9 cellular contexts compared by ENCODE assay signal in genomic region chr6:166490671-166491500, GRCh38.
A peak's percentile ranks its signal among the peaks of the same experiment; 100 is the strongest.
DNase-seq lines count a peak whose midpoint lies in the region; ATAC-seq and TF ChIP-seq lines count a peak whose summit lies in the region.
"Had no signal": no experiment of that assay in that cellular context is flagged by ENCODE, and none has a peak within 500 bp of the region (broad histone marks: within the 10 kb centered on the region; RNA-seq: fewer than 3 reads in every experiment).

No MANE protein-coding gene starts in this region.

- H3K4me1 Mint-ChIP-seq in naive thymus-derived CD4-positive, alpha-beta T cell = peaks cover 9 to 37% (median 28%) of the 10 kb centered on the region in 7 donors

- ATAC-seq in naive thymus-derived CD4-positive, alpha-beta T cell = no peak

- peaks cover 0 to 24% (median 7%) of the 10 kb centered on the region in 5 donors for H3K36me3 Mint-ChIP-seq in naive thymus-derived CD4-positive, alpha-beta T cell

- no peak for TF ChIP-seq EP300 in transverse colon (IDR thresholded peaks at IDR 0.05; ENCODE audit: low read depth)

- H3K4me3 ChIP-seq in transverse colon = no peak overlapping the region
- no peak overlapping the region for H3K4me3 ChIP-seq in naive thymus-derived CD4-positive, alpha-beta T cell (ENCODE audit: low read length)

- CTCF ChIA-PET in RWPE1 (lab: Yijun Ruan, JAX) = interaction anchor here (0.6 kb wide), 1 partner anchor 267 kb away, joined by 3 read pairs; no protein-coding TSS in a partner anchor
- CTCF ChIA-PET in naive thymus-derived CD4-positive, alpha-beta T cell (lab: Charles Lee) = interaction anchor here (0.6 kb wide), 2 partner anchors 22 to 45 kb away, joined by 3 read pairs; no protein-coding TSS in a partner anchor

- TF ChIP-seq CTCF in RWPE1 (conservative IDR thresholded peaks at IDR 0.05; ENCODE audit: low read depth) (no peak), transverse colon (IDR thresholded peaks at IDR 0.05) (no peak)

- POLR2A ChIA-PET in RWPE1 (lab: Yijun Ruan, JAX; ENCODE audit: low non-redundant PET) = no interaction called here
- POLR2A ChIA-PET in naive thymus-derived CD4-positive, alpha-beta T cell (lab: Charles Lee) = no interaction called here

- H3K27ac ChIP-seq in RWPE1 = peak overlapping the region; percentile 16; the same call in 1 of the 2 replicates
- no peak overlapping the region for H3K27ac ChIP-seq in transverse colon
- H3K27ac ChIP-seq in naive thymus-derived CD4-positive, alpha-beta T cell (ENCODE audit: low read depth, low read length) = no peak overlapping the region

- peak overlapping the region in 2 of 9 donors; percentile 14 to 89 for H3K27ac Mint-ChIP-seq in naive thymus-derived CD4-positive, alpha-beta T cell

- H3K27me3 ChIP-seq in transverse colon = no peaks in the 10 kb centered on the region
- no peaks in the 10 kb centered on the region for H3K27me3 ChIP-seq in naive thymus-derived CD4-positive, alpha-beta T cell (ENCODE audit: control insufficient read depth in 2 of 2, insufficient read depth in 2 of 2, low read length in 2 of 2)

- TF ChIP-seq POLR2A in transverse colon (IDR thresholded peaks at IDR 0.05) = no peak

- H3K9me3 Mint-ChIP-seq in naive thymus-derived CD4-positive, alpha-beta T cell = peaks cover 0 to 15% (median 3%) of the 10 kb centered on the region in 11 donors

- H3K9me3 ChIP-seq in transverse colon = no peaks in the 10 kb centered on the region
- H3K9me3 ChIP-seq in naive thymus-derived CD4-positive, alpha-beta T cell (ENCODE audit: control insufficient read depth in 2 of 3, low read length in 3 of 3) = no peaks in the 10 kb centered on the region

- intact Hi-C loops in transverse colon (cut with DNase I; ENCODE audit: low total_unique reads) = no loop called here
- intact Hi-C loops in naive thymus-derived CD4-positive, alpha-beta T cell (cut with micrococcal nuclease) = no loop called here

- peaks cover 0 to 14% (median 0%) of the 10 kb centered on the region in 4 donors for H3K4me1 ChIP-seq in transverse colon
- peaks cover 17 to 18% of the 10 kb centered on the region in 2 donors for H3K4me1 ChIP-seq in naive thymus-derived CD4-positive, alpha-beta T cell (ENCODE audit: control insufficient read depth in 2 of 2, insufficient read depth in 2 of 2, low read length in 2 of 2)

- peak; percentile 36 for DNase-seq in NCI-H82 (lab: John Stamatoyannopoulos, UW)
- no peak for DNase-seq in NCI-H82 treated with DMSO at 0.1 percent for 48 hours (lab: John Stamatoyannopoulos, UW; ENCODE audit: unreplicated experiment)
- DNase-seq in RWPE1 (ENCODE audit: low spot score) = no peak
- peak; percentile 91 for DNase-seq in glomerular visceral epithelial cell (ENCODE audit: extremely low spot score)
- DNase-seq in transverse colon = peak; percentile 14
- DNase-seq in NCI-H526 (lab: John Stamatoyannopoulos, UW) = no peak
- no peak for DNase-seq in middle frontal gyrus (ENCODE audit: extremely low spot score, low spot score)
- no peak for DNase-seq in naive thymus-derived CD4-positive, alpha-beta T cell
- DNase-seq: GOT3 had no signal

- no peaks in the 10 kb centered on the region for H3K27me3 Mint-ChIP-seq in naive thymus-derived CD4-positive, alpha-beta T cell

- in situ Hi-C loops in transverse colon (cut with MboI; ENCODE audit: low pct_ligation_motif_present in 1 of 4, low pct_unique_long_range_greater_than_20kb in 1 of 4, low sequenced_read_pairs in 3 of 4) = no loop called here

- no peaks in the 10 kb centered on the region for H3K36me3 ChIP-seq in transverse colon
- no peaks in the 10 kb centered on the region for H3K36me3 ChIP-seq in naive thymus-derived CD4-positive, alpha-beta T cell (ENCODE audit: control insufficient read depth in 2 of 3, insufficient read depth in 3 of 3, low read length in 3 of 3)

- 40 to 59% methylated on average over 1 to 18 of the region's 18 CpGs for WGBS in transverse colon (ENCODE audit: low coverage in 1 of 2), 2 donors

- H3K4me3 Mint-ChIP-seq in naive thymus-derived CD4-positive, alpha-beta T cell = no peak overlapping the region

Comparison
In these comparisons a context has a peak if more than half of its experiments do, and no peak if none do; other contexts are left out.
1. DNase-seq: peak in NCI-H82 (single experiment), glomerular visceral epithelial cell (single experiment) and transverse colon (single experiment); none in NCI-H82 treated with DMSO at 0.1 percent for 48 hours (single experiment), RWPE1 (single experiment), NCI-H526 (0 of 2), middle frontal gyrus (single experiment) and naive thymus-derived CD4-positive, alpha-beta T cell (0 of 9).